In genomic region chr11:110092577-110093406, GRCh38 we compare ENCODE assay signal across 7 cellular contexts. TPM values are rescaled to one million over a fixed set of nuclear protein-coding genes. Genes with fewer than 3 reads are reported as not detected.
DNase-seq lines count a peak whose midpoint lies in the region; ATAC-seq, FAIRE-seq and TF ChIP-seq lines count a peak whose summit lies in the region.

TSS of gene ZC3H12C (plus strand) at chr11:110093392. CDS start at chr11:110093412, 20 bp downstream.

- TF ChIP-seq RAD21 in K562 (CRISPR knock-in tag; conservative IDR thresholded peaks at IDR 0.05 in 1 of 2, IDR thresholded peaks at IDR 0.05 in 1 of 2), result peak; percentile 50 to 74

- H3K79me2 ChIP-seq in K562 (ENCODE audit: control insufficient read depth, insufficient read depth, low read length), result peaks cover 20% of the 10 kb centered on the region; the same call in 2 of the 3 replicates

- no peak for TF ChIP-seq POLR2A in K562 (conservative IDR thresholded peaks at IDR 0.05)

- DNase-seq in HAP-1 (ENCODE audit: low spot score in 2 of 2) (peak; percentile 81 to 89), M059J (ENCODE audit: low read depth) (peak; percentile 94), SHP77 treated with DMSO at 0.1 percent for 48 hours (lab: John Stamatoyannopoulos, UW) (peak; percentile 81), K562 (ENCODE audit: extremely low read depth in 1 of 4, low spot score in 3 of 4) (peak; percentile 79 to 83 (median 80)), iPS DF 19.7 (ENCODE audit: low read depth, low spot score) (peak; percentile 61), renal cortical epithelial cell (ENCODE audit: low read depth) (peak; percentile 87)

- no peaks in the 10 kb centered on the region for H3K9me1 ChIP-seq in K562 (ENCODE audit: control insufficient read depth, insufficient read depth, low read length)

- intact Hi-C loops in K562 (cut with micrococcal nuclease), result loop anchor here (2.0 to 10.0 kb wide), 3 partner anchors 24 to 342 kb away; no protein-coding TSS in a partner anchor

- no peak for FAIRE-seq in K562 (lab: Jason Lieb, UNC)

- TF ChIP-seq CTCF in GM12875 (IDR thresholded peaks at IDR 0.05; ENCODE audit: borderline replicate concordance, insufficient read depth, low read depth, low read length) (peak; percentile 69), K562 (IDR thresholded peaks at IDR 0.05 in 2 of 3, conservative IDR thresholded peaks at IDR 0.05 in 1 of 3; ENCODE audit: insufficient read depth in 2 of 3, low read depth in 1 of 3, low read length in 3 of 3) (peak; percentile 36 to 97 (median 72); a peak in 5 of 6 replicates)

- H3K36me3 ChIP-seq in HAP-1 (replicated peaks) (no peaks in the 10 kb centered on the region; the same call in 1 of the 2 replicates), K562 (ENCODE audit: control insufficient read depth, insufficient read depth, low read length) (no peaks in the 10 kb centered on the region)

- ATAC-seq in K562, result peak; percentile 95

- peak within 1 kb of the TSS; percentile 93 for H2AFZ ChIP-seq in K562 (ENCODE audit: low read depth, low read length)

- H3K4me3 ChIP-seq in GM12875 (ENCODE audit: low read depth, low read length) (peak within 1 kb of the TSS; percentile 98), HAP-1 (peak within 1 kb of the TSS; percentile 51), K562 (peak within 1 kb of the TSS; percentile 62)

- in situ Hi-C loops in HAP-1 (cut with MboI; ENCODE audit: low sequenced_read_pairs) (no loop called here), K562 (cut with MboI) (no loop called here)

- H3K9ac ChIP-seq in K562 (ENCODE audit: insufficient read depth in 1 of 2, low read depth in 2 of 2, low read length in 2 of 2), result peak within 1 kb of the TSS; percentile 68 to 92

- H3K27me3 ChIP-seq in HAP-1 (ENCODE audit: low read depth) (peaks cover 22% of the 10 kb centered on the region), K562 (ENCODE audit: control insufficient read depth in 2 of 2, insufficient read depth in 2 of 2, low read length in 2 of 2) (peaks cover 0 to 3% of the 10 kb centered on the region in 2 experiments; a peak in 2 of 5 replicates)

- BruUV-seq in K562 (replicated peaks; lab: Mats Ljungman, UMichigan), result no TSS peak

- H3K9me3 ChIP-seq in HAP-1 (no peaks in the 10 kb centered on the region), K562 (replicated peaks; ENCODE audit: control insufficient read depth, insufficient read depth, low read depth, low read length) (no peaks in the 10 kb centered on the region)

- CTCF ChIA-PET in K562 (lab: Yijun Ruan, JAX; ENCODE audit: low intra/inter-chr PET ratio), result interaction anchor here (1.0 to 1.1 kb wide), 2 partner anchors 153 to 240 kb away, joined by 3 to 4 read pairs; no protein-coding TSS in a partner anchor

- WGBS in K562 (ENCODE audit: insufficient coverage, low coverage, missing lambda C conversion rate), result 2% methylated on average over 39 of the region's 106 CpGs

- POLR2A ChIA-PET in K562 (lab: Yijun Ruan, JAX), result interaction anchor here (0.6 to 1.3 kb wide), 5 partner anchors 10 to 1464 kb away, joined by 3 read pairs; no protein-coding TSS in a partner anchor

- H4K20me1 ChIP-seq in K562 (replicated peaks; ENCODE audit: control insufficient read depth, insufficient read depth, low read length), result no peaks in the 10 kb centered on the region

- peak within 1 kb of the TSS; percentile 81 for H3K4me2 ChIP-seq in K562 (ENCODE audit: insufficient read depth, low read length)

- TF ChIP-seq EP300 in K562 (IDR thresholded peaks at IDR 0.05; ENCODE audit: low read length), result no peak

- H3K27ac ChIP-seq in K562 (ENCODE audit: extremely low read depth, low read depth, low read length), result peak within 1 kb of the TSS; percentile 69; the same call in 2 of the 3 replicates

- H3K4me1 ChIP-seq in HAP-1, result peaks cover 10% of the 10 kb centered on the region; the same call in 1 of the 2 replicates
- peaks cover 4 to 15% of the 10 kb centered on the region in 2 experiments; a peak in 4 of 5 replicates for H3K4me1 ChIP-seq in K562 (replicated peaks in 1 of 2; ENCODE audit: control insufficient read depth in 2 of 2, insufficient read depth in 2 of 2, low read length in 2 of 2)

TF ChIP-seq in K562, 482 proteins besides CTCF, POLR2A, EP300 and RAD21 (continues in another document):
- no peak for TF ChIP-seq KLF1 (tag; IDR thresholded peaks at IDR 0.05)
- TF ChIP-seq GABPA (tag; conservative IDR thresholded peaks at IDR 0.05; ENCODE audit: low read depth), result peak; percentile 43; the same call in 1 of the 2 replicates
- TF ChIP-seq ZNF384 (IDR thresholded peaks at IDR 0.05; ENCODE audit: low read depth, low read length), result no peak
- TF ChIP-seq CREB1 (IDR thresholded peaks at IDR 0.05), result no peak
- TF ChIP-seq CREB1 (CRISPR knock-in tag; IDR thresholded peaks at IDR 0.05), result 0 out of 2 replicates have a peak, but pooled peaks have one; percentile 23
- 0 out of 2 replicates have a peak, but pooled peaks have one; percentile 48 for TF ChIP-seq E2F3 (CRISPR knock-in tag; IDR thresholded peaks at IDR 0.05)
- TF ChIP-seq NRF1 (conservative IDR thresholded peaks at IDR 0.05 in 1 of 2, IDR thresholded peaks at IDR 0.05 in 1 of 2), result peak; percentile 23 to 36; a peak in 2 of 4 replicates
- TF ChIP-seq POLR2AphosphoS5 (IDR thresholded peaks at IDR 0.05; ENCODE audit: control insufficient read depth, insufficient read depth, low read depth, low read length), result peak; percentile 28; the same call in 1 of the 2 replicates
- no peak for TF ChIP-seq ELF2 (CRISPR knock-in tag; IDR thresholded peaks at IDR 0.05)
- 0 out of 2 replicates have a peak, but pooled peaks have one; percentile 23 for TF ChIP-seq HBP1 (CRISPR knock-in tag; IDR thresholded peaks at IDR 0.05)
- TF ChIP-seq SMAD2 (IDR thresholded peaks at IDR 0.05; ENCODE audit: low read depth, low read length), result no peak
- TF ChIP-seq ZNF644 (tag; IDR thresholded peaks at IDR 0.05; ENCODE audit: low read depth), result no peak
- TF ChIP-seq AFF4 (CRISPR knock-in tag; IDR thresholded peaks at IDR 0.05), result peak; percentile 61; the same call in 1 of the 2 replicates

RNA-seq across cellular contexts. Expression of gene ZC3H12C, which starts in this region (rescaled TPM):
- total RNA-seq in M059J (2014; rRNA removed; shearing (Covaris generic)), result 11.9 and 14.8 TPM in 2 replicates
- total RNA-seq in K562 (2011; cell fraction: chromatin; rRNA removed; ENCODE audit: low replicate concordance), result 7.3 and 12.7 TPM in 2 replicates
- 2.0 and 2.1 TPM in 2 replicates for total RNA-seq in K562 (2011; cell fraction: nucleolus; rRNA removed)
- 3.4 and 7.3 TPM in 2 replicates for total RNA-seq in K562 (2011; cell fraction: nucleoplasm; rRNA removed)
- total RNA-seq in K562 (2014; rRNA removed), result 1.8 and 2.0 TPM in 2 replicates
- total RNA-seq in K562 (2014; rRNA removed; fragmentation: Illumina TruSeq; extraction: Trizol), result 3.7 and 4.5 TPM in 2 replicates
- 3.9 and 5.0 TPM in 2 replicates for total RNA-seq in K562 (2015; rRNA removed; fragmentation: Illumina TruSeq; extraction: Trizol)
- total RNA-seq in K562 (2021), result 3.9 and 4.7 TPM in 2 replicates
- polyA plus RNA-seq in K562 (2011; rRNA removed), result 4.3 and 5.9 TPM in 2 replicates
- 2.2 and 2.9 TPM in 2 replicates for polyA plus RNA-seq in K562 (2011; cell fraction: cytosol; rRNA removed)
- polyA plus RNA-seq in K562 (2011; cell fraction: nucleus; rRNA removed), result 7.3 and 12.4 TPM in 2 replicates
- polyA plus RNA-seq in K562 (2012), result 1.7 and 2.4 TPM in 2 replicates
- 2.8 and 3.3 TPM in 2 replicates for polyA plus RNA-seq in K562 (2014; fragmentation: Illumina TruSeq; extraction: Trizol)
- polyA plus RNA-seq in K562 (2014; fragmentation: Nextera tagmentation; extraction: Ambion mirVana), result under 1 TPM; 0.56 to 0.69 TPM
- polyA plus RNA-seq in K562 (2014; rRNA removed), result 1.7 and 2.2 TPM in 2 replicates
- polyA minus RNA-seq in K562 (2011; rRNA and poly(A)+ RNA removed), result 10.5 and 13.5 TPM in 2 replicates
- polyA minus RNA-seq in K562 (2011; cell fraction: cytosol; rRNA and poly(A)+ RNA removed), result 2.6 and 3.7 TPM in 2 replicates
- 5.9 and 6.7 TPM in 2 replicates for polyA minus RNA-seq in K562 (2011; cell fraction: nucleus; rRNA and poly(A)+ RNA removed)
- 24.1 and 25.9 TPM in 2 replicates for total RNA-seq in renal cortical epithelial cell

Comparison
In these comparisons a context has a peak if more than half of its experiments do, and no peak if none do; other contexts are left out.
1. Peak in every context shown above with its lines: DNase-seq, ATAC-seq, H3K4me3 ChIP-seq and H3K27ac ChIP-seq.